ENCODE assay signal across 8 cellular contexts in the genomic region with DNA sequence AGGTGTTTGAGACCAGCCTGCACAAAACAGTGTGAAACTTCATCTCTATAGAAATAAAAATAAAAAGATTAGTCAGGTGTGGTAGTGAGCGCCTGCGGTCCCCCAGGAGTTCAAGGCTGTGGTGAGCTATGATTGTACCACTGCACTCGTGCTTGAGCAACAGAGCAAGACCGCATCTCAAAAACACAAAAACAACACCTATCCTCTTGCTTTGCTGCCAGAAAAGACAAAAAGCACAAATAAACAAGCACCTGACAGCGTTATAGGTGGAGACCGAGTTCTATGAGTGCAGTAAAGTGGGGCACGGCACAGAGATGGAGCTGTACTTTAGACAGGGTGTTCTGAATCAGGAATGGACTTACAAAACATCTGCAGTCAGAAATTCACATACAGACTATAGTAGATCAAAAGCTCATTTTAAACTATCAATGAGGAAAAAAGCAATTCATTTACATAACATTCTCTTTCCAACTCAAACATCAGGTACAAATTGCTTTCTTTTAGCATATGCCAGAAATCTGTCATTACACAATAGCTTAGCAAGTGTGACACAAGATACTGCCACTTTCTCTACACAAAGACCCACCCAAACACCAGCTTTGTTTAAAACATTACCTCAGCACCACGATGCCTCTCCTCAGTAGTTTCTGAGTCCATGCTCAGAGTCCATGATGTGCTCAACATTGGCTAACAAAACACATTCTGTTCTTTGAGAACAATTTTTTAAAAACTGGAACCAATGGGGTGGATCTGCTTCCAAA. TPM values are rescaled to one million over a fixed set of nuclear protein-coding genes. Genes with fewer than 3 reads are reported as not detected.
DNase-seq lines count a peak whose midpoint lies in the region; ATAC-seq and TF ChIP-seq lines count a peak whose summit lies in the region.

No MANE protein-coding gene starts in this region.

- H3K27me3 ChIP-seq in DND-41 (ENCODE audit: insufficient read depth, low read length, poor library complexity) (no peaks in the 10 kb centered on the region), adipocyte (replicated peaks; ENCODE audit: control insufficient read depth, insufficient read depth, low read length) (no peaks in the 10 kb centered on the region), spleen (replicated peaks in 1 of 7) (no peaks in the 10 kb centered on the region), Caco-2 (replicated peaks; ENCODE audit: control insufficient read depth, insufficient read depth, low read length) (no peaks in the 10 kb centered on the region; the same call in 1 of the 2 replicates)

- 53 to 77% (median 65%) methylated on average over 8 of the region's 8 CpGs for WGBS in spleen, 5 donors

- H3K4me3 ChIP-seq in DND-41 (ENCODE audit: low read depth in 1 of 2, low read length in 2 of 2) (no peak overlapping the region), adipocyte (ENCODE audit: low read length) (no peak overlapping the region), spleen (peak overlapping the region in 1 of 8 donors; percentile 25), Caco-2 (ENCODE audit: low read depth, low read length) (no peak overlapping the region)

- H3K9me3 Mint-ChIP-seq in Caco-2 (ENCODE audit: unreplicated experiment), result no peaks in the 10 kb centered on the region

- DNase-seq in DND-41, result no peak
- DNase-seq in adipocyte (ENCODE audit: low read depth), result peak; percentile 40
- DNase-seq in spleen, result no peak
- DNase-seq in Caco-2, result no peak
- no peak for DNase-seq in COLO829 (ENCODE audit: low spot score)
- no peak for DNase-seq in SW480 (ENCODE audit: low spot score)

- H3K4me1 Mint-ChIP-seq in Caco-2 (ENCODE audit: low read depth, unreplicated experiment), result peaks cover 58% of the 10 kb centered on the region

- 0 out of 2 replicates have a peak overlapping the region, but pooled peaks have one; percentile 9 for H3K27ac ChIP-seq in DND-41 (ENCODE audit: low read length)
- H3K27ac ChIP-seq in spleen, result peak overlapping the region in 7 of 8 donors; percentile 41 to 99 (median 68)

- ATAC-seq in DND-41 (ENCODE audit: insufficient read depth, low read depth) (no peak), GM21360 (IDR thresholded peaks at IDR 0.05; ENCODE audit: unreplicated experiment) (peak; percentile 59), HG03457 (IDR thresholded peaks at IDR 0.05; ENCODE audit: unreplicated experiment) (peak; percentile 49)

- H3K36me3 ChIP-seq in DND-41 (ENCODE audit: insufficient read depth, low read length) (peaks cover 58% of the 10 kb centered on the region), adipocyte (ENCODE audit: control insufficient read depth, insufficient read depth, low read length, severe bottlenecking) (no peaks in the 10 kb centered on the region), spleen (peaks cover 0 to 36% (median 0%) of the 10 kb centered on the region in 6 donors), Caco-2 (ENCODE audit: control insufficient read depth, insufficient read depth, low read length) (peaks cover 12% of the 10 kb centered on the region)

- peaks cover 100% of the 10 kb centered on the region for H3K36me3 Mint-ChIP-seq in Caco-2 (ENCODE audit: insufficient read depth, unreplicated experiment)

- CTCF ChIA-PET in Caco-2 (lab: Charles Lee), result no interaction called here

- peaks cover 82% of the 10 kb centered on the region for H3K4me1 ChIP-seq in DND-41 (ENCODE audit: insufficient read depth, low read length)
- peaks cover 3% of the 10 kb centered on the region for H3K4me1 ChIP-seq in adipocyte (ENCODE audit: control insufficient read depth, insufficient read depth, low read length)
- peaks cover 44 to 98% (median 96%) of the 10 kb centered on the region in 6 donors for H3K4me1 ChIP-seq in spleen
- H3K4me1 ChIP-seq in Caco-2, result peaks cover 86% of the 10 kb centered on the region

- H3K9me3 ChIP-seq in DND-41 (ENCODE audit: insufficient read depth, low read length, severe bottlenecking) (no peaks in the 10 kb centered on the region), adipocyte (ENCODE audit: control insufficient read depth, low read length) (no peaks in the 10 kb centered on the region), spleen (no peaks in the 10 kb centered on the region), Caco-2 (no peaks in the 10 kb centered on the region)

- TF ChIP-seq POLR2A in spleen (IDR thresholded peaks at IDR 0.05), result peak in 1 of 3 donors; percentile 67

- TF ChIP-seq CTCF in DND-41 (IDR thresholded peaks at IDR 0.05; ENCODE audit: borderline replicate concordance, extremely low read depth, low read length, poor library complexity, severe bottlenecking) (no peak), spleen (IDR thresholded peaks at IDR 0.05 in 8 of 11, conservative IDR thresholded peaks at IDR 0.05 in 3 of 11) (no peak), Caco-2 (IDR thresholded peaks at IDR 0.05; ENCODE audit: insufficient read depth in 1 of 2, low read depth in 1 of 2, low read length in 1 of 2, severe bottlenecking in 1 of 2, unreplicated experiment in 1 of 2) (no peak)

- H3K4me3 Mint-ChIP-seq in Caco-2 (ENCODE audit: unreplicated experiment), result no peak overlapping the region

- BruUV-seq in Caco-2 (replicated peaks; lab: Mats Ljungman, UMichigan), result no TSS peak

- no peak overlapping the region for H3K27ac Mint-ChIP-seq in Caco-2 (ENCODE audit: unreplicated experiment)

- no peak overlapping the region for H3K4me2 ChIP-seq in DND-41 (ENCODE audit: insufficient read depth, low read length)

- H4K20me1 ChIP-seq in DND-41 (ENCODE audit: insufficient read depth, low read length), result peaks cover 83% of the 10 kb centered on the region

- intact Hi-C loops in spleen (cut with DNase I; ENCODE audit: low total_unique reads), result no loop called here
- intact Hi-C loops in Caco-2 (cut with micrococcal nuclease; ENCODE audit: unreplicated experiment), result no loop called here

- POLR2A ChIA-PET in Caco-2 (lab: Charles Lee), result interaction anchor here (0.7 to 1.3 kb wide), 3 partner anchors 8 to 61 kb away, joined by 3 to 8 read pairs (median 3); no protein-coding TSS in a partner anchor

- no peak overlapping the region for H2AFZ ChIP-seq in DND-41 (ENCODE audit: low read depth, low read length)

- H3K9ac ChIP-seq in DND-41 (ENCODE audit: low read depth, low read length) (no peak overlapping the region), adipocyte (ENCODE audit: low read length) (no peak overlapping the region)

- no peaks in the 10 kb centered on the region for H3K27me3 Mint-ChIP-seq in Caco-2 (ENCODE audit: insufficient read depth, unreplicated experiment)

- peaks cover 97% of the 10 kb centered on the region for H3K79me2 ChIP-seq in DND-41 (ENCODE audit: insufficient read depth, low read length)

RNA-seq across cellular contexts. Expression of gene EZR, which starts 10.1 kb away (rescaled TPM):
- total RNA-seq in spleen (100 to 1,000 TPM; 101 to 153 (median 121) TPM), Caco-2 (2022) (282 and 290 TPM in 2 replicates)
- polyA plus RNA-seq in spleen, result 100 to 1,000 TPM in 2 of 3 donors, 10 to 100 TPM in 1; 78.0 to 121 (median 106) TPM
